ENCODE assay signal across 11 cellular contexts in genomic region chr11:114171257-114172054, GRCh38.
DNase-seq lines count a peak whose midpoint lies in the region; ATAC-seq and TF ChIP-seq lines count a peak whose summit lies in the region.
"Had no signal": no experiment of that assay in that cellular context is flagged by ENCODE, and none has a peak within 500 bp of the region (broad histone marks: within the 10 kb centered on the region; RNA-seq: fewer than 3 reads in every experiment).

No MANE protein-coding gene starts in this region.

- no peak for TF ChIP-seq CTCF in DOHH2 (IDR thresholded peaks at IDR 0.05; ENCODE audit: low read depth, low read length, poor library complexity, severe bottlenecking)
- no peak for TF ChIP-seq CTCF in gastrocnemius medialis (IDR thresholded peaks at IDR 0.05 in 4 of 5, conservative IDR thresholded peaks at IDR 0.05 in 1 of 5)

- H3K4me2 ChIP-seq in DOHH2 (ENCODE audit: low read length): peak overlapping the region; percentile 38
- H3K4me2 ChIP-seq: PC-9, smooth muscle cell had no signal

- H3K79me2 ChIP-seq in DOHH2 (ENCODE audit: control insufficient read depth, low read length): no peaks in the 10 kb centered on the region

- no peaks in the 10 kb centered on the region for H3K9me3 ChIP-seq in DOHH2 (ENCODE audit: control insufficient read depth, insufficient read depth, low read length)
- no peaks in the 10 kb centered on the region for H3K9me3 ChIP-seq in gastrocnemius medialis

- ATAC-seq in gastrocnemius medialis (peak; percentile 49 to 52), HG03571 (IDR thresholded peaks at IDR 0.05; ENCODE audit: unreplicated experiment) (no peak), GM21737 (IDR thresholded peaks at IDR 0.05; ENCODE audit: unreplicated experiment) (no peak), HG03521 (IDR thresholded peaks at IDR 0.05; ENCODE audit: unreplicated experiment) (no peak)

- H3K9me2 ChIP-seq in DOHH2 (replicated peaks; ENCODE audit: control insufficient read depth, low read length): no peaks in the 10 kb centered on the region

- intact Hi-C loops in gastrocnemius medialis (cut with DNase I; ENCODE audit: low total_unique reads): no loop called here

- H3K4me3 ChIP-seq in DOHH2 (ENCODE audit: low read length): no peak overlapping the region
- H3K4me3 ChIP-seq in gastrocnemius medialis: peak overlapping the region; percentile 0 to 62 (median 42)
- H3K4me3 ChIP-seq: PC-9, smooth muscle cell had no signal

- no peaks in the 10 kb centered on the region for H3K36me3 ChIP-seq in DOHH2 (ENCODE audit: control insufficient read depth, low read length)
- H3K36me3 ChIP-seq in gastrocnemius medialis: no peaks in the 10 kb centered on the region

- DNase-seq in astrocyte of the hippocampus (ENCODE audit: low read depth, low spot score) (peak; percentile 31), gastrocnemius medialis (peak; percentile 97 to 99)
- DNase-seq in stimulated activated CD4-positive, alpha-beta T cell treated with anti-CD3 and anti-CD28 coated beads, Interleukin-4, amount 100 ng/mL, for 1 hour: no peak
- DNase-seq: Calu3, PC-9 had no signal

- in situ Hi-C loops in gastrocnemius medialis (cut with MboI; ENCODE audit: low sequenced_read_pairs in 4 of 4): loop anchor here in 1 of 4 donors (10.0 kb wide), 1 partner anchor 107 kb away; no protein-coding TSS in a partner anchor

- H3K4me1 ChIP-seq in DOHH2 (ENCODE audit: control insufficient read depth, low read length) (peaks cover 57% of the 10 kb centered on the region), gastrocnemius medialis (peaks cover 95 to 99% of the 10 kb centered on the region in 2 donors)

- no peaks in the 10 kb centered on the region for H3K27me3 ChIP-seq in DOHH2 (ENCODE audit: control insufficient read depth, low read length)
- H3K27me3 ChIP-seq in layer of hippocampus (ENCODE audit: control insufficient read depth, insufficient read depth, low read length): no peaks in the 10 kb centered on the region
- no peaks in the 10 kb centered on the region for H3K27me3 ChIP-seq in gastrocnemius medialis

- H4K20me1 ChIP-seq in DOHH2 (ENCODE audit: control insufficient read depth, insufficient read depth, low read depth, low read length): no peaks in the 10 kb centered on the region

- H3K27ac ChIP-seq in DOHH2 (ENCODE audit: low read depth, low read length) (no peak overlapping the region), layer of hippocampus (ENCODE audit: low read depth, low read length) (peak overlapping the region; percentile 99), gastrocnemius medialis (peak overlapping the region; percentile 94 to 99 (median 96))
- H3K27ac ChIP-seq: PC-9 had no signal

- H3F3A ChIP-seq in DOHH2 (ENCODE audit: control insufficient read depth, insufficient read depth): peaks cover 3% of the 10 kb centered on the region

- TF ChIP-seq POLR2A in gastrocnemius medialis (IDR thresholded peaks at IDR 0.05): no peak

Comparison
In these comparisons a context has a peak if more than half of its experiments do, and no peak if none do; other contexts are left out.
1. ATAC-seq: peak in gastrocnemius medialis (2 of 2); none in HG03571 (single experiment), GM21737 (single experiment) and HG03521 (single experiment).